In genomic region chr9:84863372-84863771, GRCh38 we compare ENCODE assay signal across 24 cellular contexts.
"Had no signal": no experiment of that assay in that cellular context is flagged by ENCODE, and none has a peak within 500 bp of the region (broad histone marks: within the 10 kb centered on the region; RNA-seq: fewer than 3 reads in every experiment).

No MANE protein-coding gene starts in this region.

- H3K27me3 Mint-ChIP-seq: dendritic cell treated with granulocyte-macrophage colony-stimulating factor and Interleukin-4, amounts not matched to agents 40 ng/mL and 50 ng/mL, for 4 days had no signal

- H3K36me3 ChIP-seq: colonic mucosa, esophagus muscularis mucosa, lower lobe of right lung, neutrophil, pancreas, right lobe of liver, stomach, thyroid gland, vagina had no signal

- FAIRE-seq: pancreas, small intestine had no signal

- H3K9me3 ChIP-seq: colonic mucosa, esophagus muscularis mucosa, lower lobe of right lung, mucosa of descending colon, neutrophil, pancreas, right lobe of liver, stomach, thyroid gland, vagina had no signal

- H3K27ac Mint-ChIP-seq: dendritic cell treated with granulocyte-macrophage colony-stimulating factor and Interleukin-4, amounts not matched to agents 40 ng/mL and 50 ng/mL, for 4 days; immature natural killer cell; memory B cell; naive B cell; natural killer cell treated with Interleukin-12 subunit alpha and Interleukin-12 subunit beta and Interleukin-15 and Interleukin-18, amount 100 ng/mL, for 72 hours had no signal

- ATAC-seq: natural killer cell treated with Interleukin-12 subunit alpha and Interleukin-12 subunit beta and Interleukin-15 and Interleukin-18, amount 100 ng/mL, for 72 hours; right lobe of liver had no signal

- H3K4me1 ChIP-seq: colonic mucosa, lower lobe of right lung, pancreas, right lobe of liver, stomach had no signal

- H3K4me1 Mint-ChIP-seq: immature natural killer cell, memory B cell, naive B cell had no signal

- DNase-seq: colonic mucosa; effector CD8-positive, alpha-beta T cell; foreskin melanocyte; immature natural killer cell; naive B cell; pancreas; retina; right lobe of liver; small intestine; stimulated activated CD4-positive, alpha-beta T cell treated with anti-CD3 and anti-CD28 coated beads, Interleukin-12 subunit alpha, Interleukin-12 subunit beta, amount 100 ng/mL, for 4 hours; stimulated activated CD4-positive, alpha-beta T cell treated with anti-CD3 and anti-CD28 coated beads, Interleukin-1b, Interleukin-23, amount 100 ng/mL, for 48 hours; stimulated activated CD4-positive, alpha-beta T cell treated with anti-CD3 and anti-CD28 coated beads, Interleukin-4, amount 100 ng/mL, for 1 hour; stimulated activated CD8-positive, alpha-beta memory T cell treated with anti-CD3 and anti-CD28 coated beads, Interleukin-4, amount 100 ng/mL, for 48 hours; stimulated activated naive CD4-positive, alpha-beta T cell treated with Interleukin-2 at 50 U/mL for 16 hours; stomach had no signal

- H3K27me3 ChIP-seq: colonic mucosa, esophagus muscularis mucosa, neutrophil, pancreas, right lobe of liver, stomach, thyroid gland, vagina had no signal

- H3K27ac ChIP-seq: colonic mucosa, esophagus muscularis mucosa, neutrophil, pancreas, right lobe of liver, stomach, vagina had no signal

- H3K9me3 Mint-ChIP-seq: dendritic cell treated with granulocyte-macrophage colony-stimulating factor and Interleukin-4, amounts not matched to agents 40 ng/mL and 50 ng/mL, for 4 days; memory B cell; natural killer cell treated with Interleukin-12 subunit alpha and Interleukin-12 subunit beta and Interleukin-15 and Interleukin-18, amount 100 ng/mL, for 72 hours had no signal

- H3K4me3 Mint-ChIP-seq: dendritic cell treated with granulocyte-macrophage colony-stimulating factor and Interleukin-4, amounts not matched to agents 40 ng/mL and 50 ng/mL, for 4 days; immature natural killer cell; memory B cell; naive B cell; natural killer cell treated with Interleukin-12 subunit alpha and Interleukin-12 subunit beta and Interleukin-15 and Interleukin-18, amount 100 ng/mL, for 72 hours had no signal

- H3K36me3 Mint-ChIP-seq: immature natural killer cell; memory B cell; naive B cell; natural killer cell treated with Interleukin-12 subunit alpha and Interleukin-12 subunit beta and Interleukin-15 and Interleukin-18, amount 100 ng/mL, for 72 hours had no signal

- H3K4me3 ChIP-seq: colonic mucosa, esophagus muscularis mucosa, lower lobe of right lung, mucosa of descending colon, pancreas, right lobe of liver, stomach, thyroid gland, vagina had no signal
